17 cellular contexts compared by ENCODE assay signal in the genomic region with DNA sequence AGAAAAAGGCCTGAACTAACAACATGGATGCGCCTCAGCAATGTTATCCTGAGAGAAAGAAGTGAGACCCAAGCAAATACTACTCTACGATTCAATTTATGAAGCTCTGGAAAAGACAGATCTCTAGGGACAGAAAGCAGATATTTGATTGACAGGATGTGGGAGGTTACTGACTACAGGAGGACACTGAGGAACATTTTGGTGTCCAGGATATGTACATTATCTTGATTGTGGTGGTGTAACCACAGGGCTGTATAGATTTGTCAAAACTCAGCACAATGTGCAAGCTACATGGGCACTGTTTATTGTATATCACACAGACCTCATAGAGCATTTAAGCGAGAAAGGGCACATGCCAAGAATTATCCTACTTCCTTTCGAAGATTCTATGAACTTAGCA.
"Had no signal": no experiment of that assay in that cellular context is flagged by ENCODE, and none has a peak within 500 bp of the region (broad histone marks: within the 10 kb centered on the region; RNA-seq: fewer than 3 reads in every experiment).

No MANE protein-coding gene starts in this region.

- H3K27ac Mint-ChIP-seq: stimulated activated memory B cell treated with anti-CD40 and anti-IgM and Interleukin-4, amounts not matched to agents 10 μg/mL and 1 μg/mL and 100 μg/mL, for 72 hours; stimulated activated naive CD8-positive, alpha-beta T cell treated with anti-CD3 and anti-CD28 coated beads, Interleukin-15, Interleukin-2, amounts not matched to agents 100 ng/mL and 50 ng/mL, for 24 hours had no signal

- DNase-seq: dorsolateral prefrontal cortex; effector CD8-positive, alpha-beta T cell; foreskin melanocyte; head of caudate nucleus; hippocampal formation; mesendoderm; naive B cell; posterior cingulate gyrus; spleen; stimulated activated CD4-positive, alpha-beta T cell treated with anti-CD3 and anti-CD28 coated beads, Interleukin-15, amount 100 ng/mL, for 24 hours; stimulated activated CD4-positive, alpha-beta T cell treated with anti-CD3 and anti-CD28 coated beads, Interleukin-1b, Interleukin-23, amount 100 ng/mL, for 48 hours; stimulated activated CD4-positive, alpha-beta T cell treated with anti-CD3 and anti-CD28 coated beads, Interleukin-4, amount 100 ng/mL, for 24 hours; tibial artery; upper lobe of right lung had no signal

- H3K9me3 Mint-ChIP-seq: naive B cell; stimulated activated memory B cell treated with anti-CD40 and anti-IgM and Interleukin-4, amounts not matched to agents 10 μg/mL and 1 μg/mL and 100 μg/mL, for 72 hours; stimulated activated naive CD8-positive, alpha-beta T cell treated with anti-CD3 and anti-CD28 coated beads, Interleukin-15, Interleukin-2, amounts not matched to agents 100 ng/mL and 50 ng/mL, for 24 hours had no signal

- H3K27me3 Mint-ChIP-seq: naive B cell; stimulated activated memory B cell treated with anti-CD40 and anti-IgM and Interleukin-4, amounts not matched to agents 10 μg/mL and 1 μg/mL and 100 μg/mL, for 72 hours; stimulated activated naive CD8-positive, alpha-beta T cell treated with anti-CD3 and anti-CD28 coated beads, Interleukin-15, Interleukin-2, amounts not matched to agents 100 ng/mL and 50 ng/mL, for 24 hours had no signal

- H3K4me3 Mint-ChIP-seq: naive B cell; stimulated activated memory B cell treated with anti-CD40 and anti-IgM and Interleukin-4, amounts not matched to agents 10 μg/mL and 1 μg/mL and 100 μg/mL, for 72 hours; stimulated activated naive CD8-positive, alpha-beta T cell treated with anti-CD3 and anti-CD28 coated beads, Interleukin-15, Interleukin-2, amounts not matched to agents 100 ng/mL and 50 ng/mL, for 24 hours had no signal

- ATAC-seq: sciatic nerve; stimulated activated memory B cell treated with anti-CD40 and anti-IgM and Interleukin-4, amounts not matched to agents 10 μg/mL and 1 μg/mL and 100 μg/mL, for 72 hours; upper lobe of right lung had no signal
